In genomic region chr11:35927730-35928129, GRCh38 we compare ENCODE assay signal across 1 cellular context.
A peak's percentile ranks its signal among the peaks of the same experiment; 100 is the strongest.
TF ChIP-seq lines count a peak whose summit lies in the region.

No MANE protein-coding gene starts in this region.

TF ChIP-seq in HepG2, 621 proteins besides CTCF, POLR2A, EP300 and RAD21 (continued from another document and continues in another):
- 0 out of 2 replicates have a peak, but pooled peaks have one; percentile 28 for TF ChIP-seq ZBTB25 (CRISPR knock-in tag; IDR thresholded peaks at IDR 0.05)
- peak; percentile 72; the same call in 1 of the 2 replicates for TF ChIP-seq POGK (CRISPR knock-in tag; conservative IDR thresholded peaks at IDR 0.05)
- peak; percentile 61; the same call in 1 of the 2 replicates for TF ChIP-seq TARDBP (CRISPR knock-in tag; IDR thresholded peaks at IDR 0.05)
- TF ChIP-seq CEBPG (CRISPR knock-in tag; IDR thresholded peaks at IDR 0.05), result peak; percentile 99
- TF ChIP-seq ATRX (CRISPR knock-in tag; IDR thresholded peaks at IDR 0.05; ENCODE audit: borderline replicate concordance), result no peak
- TF ChIP-seq STAG1 (CRISPR knock-in tag; IDR thresholded peaks at IDR 0.05), result no peak
- peak; percentile 50; the same call in 1 of the 2 replicates for TF ChIP-seq FOXA3 (CRISPR knock-in tag; IDR thresholded peaks at IDR 0.05)
- peak; percentile 65; the same call in 1 of the 2 replicates for TF ChIP-seq MYPOP (CRISPR knock-in tag; IDR thresholded peaks at IDR 0.05)
- TF ChIP-seq IKZF4 (CRISPR knock-in tag; IDR thresholded peaks at IDR 0.05; ENCODE audit: borderline replicate concordance, low read depth, not compliant biosample characterization), result no peak
- peak; percentile 47; the same call in 1 of the 2 replicates for TF ChIP-seq ZNF362 (CRISPR knock-in tag; IDR thresholded peaks at IDR 0.05; ENCODE audit: borderline replicate concordance)
- TF ChIP-seq ZFP62 (CRISPR knock-in tag; IDR thresholded peaks at IDR 0.05), result no peak
- TF ChIP-seq HMG20A (CRISPR knock-in tag; IDR thresholded peaks at IDR 0.05; ENCODE audit: borderline replicate concordance), result peak; percentile 56; the same call in 1 of the 2 replicates
- peak; percentile 27; the same call in 1 of the 2 replicates for TF ChIP-seq MYC (CRISPR knock-in tag; IDR thresholded peaks at IDR 0.05; ENCODE audit: borderline replicate concordance)
- no peak for TF ChIP-seq CERS6 (CRISPR knock-in tag; IDR thresholded peaks at IDR 0.05)
- TF ChIP-seq ZNF816 (CRISPR knock-in tag; IDR thresholded peaks at IDR 0.05; ENCODE audit: borderline replicate concordance), result no peak
- TF ChIP-seq HIVEP1 (CRISPR knock-in tag; IDR thresholded peaks at IDR 0.05), result no peak
- peak; percentile 72; the same call in 1 of the 2 replicates for TF ChIP-seq SMAD3 (CRISPR knock-in tag; IDR thresholded peaks at IDR 0.05)
- TF ChIP-seq TEAD3 (CRISPR knock-in tag; optimal IDR thresholded peaks at IDR 0.05; ENCODE audit: borderline replicate concordance), result peak; percentile 16
- no peak for TF ChIP-seq MED1 (CRISPR knock-in tag; IDR thresholded peaks at IDR 0.05)
- TF ChIP-seq TMF1 (CRISPR knock-in tag; IDR thresholded peaks at IDR 0.05; ENCODE audit: low read depth), result no peak
- TF ChIP-seq SIX1 (CRISPR knock-in tag; IDR thresholded peaks at IDR 0.05; ENCODE audit: borderline replicate concordance), result no peak
- peak; percentile 86; the same call in 1 of the 2 replicates for TF ChIP-seq ZNF331 (CRISPR knock-in tag; IDR thresholded peaks at IDR 0.05)
- TF ChIP-seq HNF4A (CRISPR knock-in tag; IDR thresholded peaks at IDR 0.05), result peak; percentile 41; the same call in 1 of the 2 replicates
- TF ChIP-seq CEBPB (IDR thresholded peaks at IDR 0.05; ENCODE audit: borderline replicate concordance, low read depth, low read length), result peak; percentile 99
- TF ChIP-seq GATAD2A (CRISPR knock-in tag; IDR thresholded peaks at IDR 0.05), result peak; percentile 67
- TF ChIP-seq PATZ1 (CRISPR knock-in tag; IDR thresholded peaks at IDR 0.05), result peak; percentile 75
- TF ChIP-seq ZNF761 (CRISPR knock-in tag; conservative IDR thresholded peaks at IDR 0.05), result no peak
- peak; percentile 63 for TF ChIP-seq ARID5B (CRISPR knock-in tag; IDR thresholded peaks at IDR 0.05)
- peak; percentile 35; the same call in 1 of the 2 replicates for TF ChIP-seq ZNF264 (CRISPR knock-in tag; IDR thresholded peaks at IDR 0.05)
- TF ChIP-seq ZNF580 (CRISPR knock-in tag; IDR thresholded peaks at IDR 0.05; ENCODE audit: borderline replicate concordance, low read depth), result no peak
- TF ChIP-seq DZIP1 (CRISPR knock-in tag; IDR thresholded peaks at IDR 0.05), result no peak
- TF ChIP-seq RBFOX2 (IDR thresholded peaks at IDR 0.05; ENCODE audit: low read depth, low read length), result no peak
- no peak for TF ChIP-seq MAZ (IDR thresholded peaks at IDR 0.05; ENCODE audit: borderline replicate concordance, low read depth, low read length)
- TF ChIP-seq MAZ (CRISPR knock-in tag; IDR thresholded peaks at IDR 0.05; ENCODE audit: low read depth), result peak; percentile 62
- TF ChIP-seq GATAD1 (CRISPR knock-in tag; IDR thresholded peaks at IDR 0.05), result 0 out of 2 replicates have a peak, but pooled peaks have one; percentile 33
- no peak for TF ChIP-seq ZNF773 (CRISPR knock-in tag; IDR thresholded peaks at IDR 0.05; ENCODE audit: borderline replicate concordance)
- no peak for TF ChIP-seq SOX13 (IDR thresholded peaks at IDR 0.05)
- TF ChIP-seq SOX13 (CRISPR knock-in tag; conservative IDR thresholded peaks at IDR 0.05 in 1 of 2, IDR thresholded peaks at IDR 0.05 in 1 of 2), result peak in 1 of 2 experiments; percentile 35; a peak in 1 of 4 replicates
- TF ChIP-seq SMC3 (IDR thresholded peaks at IDR 0.05; ENCODE audit: low read length), result peak; percentile 19; the same call in 1 of the 2 replicates
- 0 out of 2 replicates have a peak, but pooled peaks have one; percentile 37 for TF ChIP-seq REPIN1 (CRISPR knock-in tag; IDR thresholded peaks at IDR 0.05; ENCODE audit: borderline replicate concordance, low read depth)
- peak; percentile 44; the same call in 1 of the 2 replicates for TF ChIP-seq MAX (IDR thresholded peaks at IDR 0.05)
- 0 out of 2 replicates have a peak, but pooled peaks have one; percentile 32 for TF ChIP-seq ATF2 (CRISPR knock-in tag; IDR thresholded peaks at IDR 0.05)
- TF ChIP-seq FOSL2 (CRISPR knock-in tag; IDR thresholded peaks at IDR 0.05), result peak; percentile 84
- no peak for TF ChIP-seq ZBTB20 (CRISPR knock-in tag; IDR thresholded peaks at IDR 0.05; ENCODE audit: borderline replicate concordance, low read depth)
- 0 out of 2 replicates have a peak, but pooled peaks have one; percentile 27 for TF ChIP-seq RXRB (CRISPR knock-in tag; IDR thresholded peaks at IDR 0.05; ENCODE audit: borderline replicate concordance)
- TF ChIP-seq ZNF343 (CRISPR knock-in tag; IDR thresholded peaks at IDR 0.05), result no peak
- peak; percentile 56; the same call in 1 of the 2 replicates for TF ChIP-seq THAP11 (CRISPR knock-in tag; IDR thresholded peaks at IDR 0.05)
